21 cellular contexts compared by ENCODE assay signal in genomic region chr22:41050873-41051272, GRCh38. TPM values are rescaled to one million over a fixed set of nuclear protein-coding genes. Genes with fewer than 3 reads are reported as not detected.
DNase-seq lines count a peak whose midpoint lies in the region; ATAC-seq, FAIRE-seq and TF ChIP-seq lines count a peak whose summit lies in the region.
"Had no signal": no experiment of that assay in that cellular context is flagged by ENCODE, and none has a peak within 500 bp of the region (broad histone marks: within the 10 kb centered on the region; RNA-seq: fewer than 3 reads in every experiment).

No MANE protein-coding gene starts in this region.

- H3K27ac Mint-ChIP-seq in type B pancreatic cell = no peak overlapping the region
- H3K27ac Mint-ChIP-seq: CD14-positive monocyte, GM23338 had no signal

- no peaks in the 10 kb centered on the region for H3K36me3 Mint-ChIP-seq in type B pancreatic cell
- H3K36me3 Mint-ChIP-seq: CD14-positive monocyte had no signal

- peaks cover 13% of the 10 kb centered on the region for H3K4me1 ChIP-seq in GM23248 (ENCODE audit: insufficient read depth)
- H3K4me1 ChIP-seq in K562 (replicated peaks in 1 of 2; ENCODE audit: control insufficient read depth in 2 of 2, insufficient read depth in 2 of 2, low read length in 2 of 2) = peaks cover 9 to 10% of the 10 kb centered on the region in 2 experiments; a peak in 4 of 5 replicates

- FAIRE-seq in K562 (lab: Jason Lieb, UNC) = no peak
- FAIRE-seq: GM12891 had no signal

- H3F3A ChIP-seq in GM23248 (ENCODE audit: insufficient read depth) = peaks cover 23% of the 10 kb centered on the region

- TF ChIP-seq EP300 in K562 (IDR thresholded peaks at IDR 0.05; ENCODE audit: low read length) = no peak

- POLR2A ChIA-PET in K562 (lab: Yijun Ruan, JAX) = no interaction called here

- H4K20me1 ChIP-seq in GM23248 (ENCODE audit: insufficient read depth) = no peaks in the 10 kb centered on the region
- H4K20me1 ChIP-seq in K562 (replicated peaks; ENCODE audit: control insufficient read depth, insufficient read depth, low read length) = no peaks in the 10 kb centered on the region

- BruUV-seq in K562 (replicated peaks; lab: Mats Ljungman, UMichigan) = no TSS peak

- H3K9me1 ChIP-seq in K562 (ENCODE audit: control insufficient read depth, insufficient read depth, low read length) = no peaks in the 10 kb centered on the region

- peaks cover 4% of the 10 kb centered on the region for H3K9me3 Mint-ChIP-seq in type B pancreatic cell
- H3K9me3 Mint-ChIP-seq: CD14-positive monocyte, GM23338 had no signal

- H3K9ac ChIP-seq in GM23248 (no peak overlapping the region), K562 (ENCODE audit: insufficient read depth in 1 of 2, low read depth in 2 of 2, low read length in 2 of 2) (no peak overlapping the region)

- no peak for TF ChIP-seq POLR2A in K562 (conservative IDR thresholded peaks at IDR 0.05)

- H3K36me3 ChIP-seq in GM23248 (ENCODE audit: low read depth) (no peaks in the 10 kb centered on the region), K562 (ENCODE audit: control insufficient read depth, insufficient read depth, low read length) (no peaks in the 10 kb centered on the region)
- H3K36me3 ChIP-seq: SJCRH30 had no signal

- no peaks in the 10 kb centered on the region for H3K9me3 ChIP-seq in GM23248 (ENCODE audit: low read depth)
- no peaks in the 10 kb centered on the region for H3K9me3 ChIP-seq in K562 (replicated peaks; ENCODE audit: control insufficient read depth, insufficient read depth, low read depth, low read length)
- H3K9me3 ChIP-seq: SJCRH30 had no signal

- H3K4me1 Mint-ChIP-seq in type B pancreatic cell (ENCODE audit: unreplicated experiment) = peaks cover 23% of the 10 kb centered on the region

- no peak for ATAC-seq in K562
- ATAC-seq: GM23338 had no signal

- H3K4me3 ChIP-seq in GM23248 (no peak overlapping the region), K562 (no peak overlapping the region), fibroblast of the aortic adventitia (ENCODE audit: low read depth, low read length) (no peak overlapping the region)
- H3K4me3 ChIP-seq: GM23338, SJCRH30 had no signal

- no peaks in the 10 kb centered on the region for H3K9me2 ChIP-seq in GM23248 (ENCODE audit: insufficient read depth)

- H3K27me3 Mint-ChIP-seq in type B pancreatic cell = no peaks in the 10 kb centered on the region

- H3K4me3 Mint-ChIP-seq in type B pancreatic cell = no peak overlapping the region
- H3K4me3 Mint-ChIP-seq: CD14-positive monocyte, GM23338 had no signal

- H3K27ac ChIP-seq in GM23248 (no peak overlapping the region), K562 (ENCODE audit: extremely low read depth, low read depth, low read length) (no peak overlapping the region)
- H3K27ac ChIP-seq: SJCRH30 had no signal

- in situ Hi-C loops in GM23248 (cut with MboI) = no loop called here
- in situ Hi-C loops in K562 (cut with MboI) = no loop called here

- H3K4me2 ChIP-seq in GM23248 (ENCODE audit: unreplicated experiment) = no peak overlapping the region
- no peak overlapping the region for H3K4me2 ChIP-seq in K562 (ENCODE audit: insufficient read depth, low read length)
- H3K4me2 ChIP-seq: GM23338 had no signal

- no peak for TF ChIP-seq RAD21 in K562 (CRISPR knock-in tag; conservative IDR thresholded peaks at IDR 0.05 in 1 of 2, IDR thresholded peaks at IDR 0.05 in 1 of 2)

- H2AFZ ChIP-seq in GM23248 = no peak overlapping the region
- H2AFZ ChIP-seq in K562 (ENCODE audit: low read depth, low read length) = no peak overlapping the region

- H3K79me2 ChIP-seq in GM23248 (ENCODE audit: insufficient read depth) (no peaks in the 10 kb centered on the region), K562 (ENCODE audit: control insufficient read depth, insufficient read depth, low read length) (no peaks in the 10 kb centered on the region)

- DNase-seq in GM23248 = peak; percentile 25
- no peak for DNase-seq in K562 (ENCODE audit: extremely low read depth in 1 of 4, low spot score in 3 of 4)
- peak; percentile 6 for DNase-seq in fibroblast of the aortic adventitia (ENCODE audit: low read depth)
- no peak for DNase-seq in type B pancreatic cell (ENCODE audit: extremely low spot score, unreplicated experiment)
- no peak for DNase-seq in NCI-H524 (lab: John Stamatoyannopoulos, UW)
- no peak for DNase-seq in CD1c-positive myeloid dendritic cell (ENCODE audit: extremely low spot score)
- no peak for DNase-seq in germinal center (ENCODE audit: low spot score)
- DNase-seq: DMS53; Karpas-422; MM.1S; NCI-H1105 treated with DMSO at 0.1 percent for 48 hours; NCI-H2029; NCI-H2227 treated with DMSO at 0.1 percent for 48 hours; NCI-H526 treated with DMSO at 0.1 percent for 48 hours; NK-92 treated with Interleukin-12 subunit alpha and Interleukin-12 subunit beta, amount 100 ng/mL, for 24 hours; OCI-M1; RPMI8226; SJCRH30 had no signal

- intact Hi-C loops in K562 (cut with micrococcal nuclease) = no loop called here

- TF ChIP-seq CTCF in K562 (IDR thresholded peaks at IDR 0.05 in 2 of 3, conservative IDR thresholded peaks at IDR 0.05 in 1 of 3; ENCODE audit: insufficient read depth in 2 of 3, low read depth in 1 of 3, low read length in 3 of 3) = no peak
- TF ChIP-seq CTCF in fibroblast of the aortic adventitia (IDR thresholded peaks at IDR 0.05; ENCODE audit: insufficient read depth, low read length) = no peak
- TF ChIP-seq CTCF in type B pancreatic cell (conservative IDR thresholded peaks at IDR 0.05) = peak; percentile 33

- WGBS in GM23248 (ENCODE audit: low coverage in 1 of 2, low lambda C conversion rate in 2 of 2, missing lambda C conversion rate in 2 of 2), 2 experiments = 51 to 52% methylated on average over 2 of the region's 2 CpGs
- WGBS in K562 (ENCODE audit: insufficient coverage, low coverage, missing lambda C conversion rate) = 32% methylated on average over 2 of the region's 2 CpGs

- CTCF ChIA-PET in K562 (lab: Yijun Ruan, JAX; ENCODE audit: low intra/inter-chr PET ratio) = no interaction called here

- H3K27me3 ChIP-seq in GM23248 (replicated peaks; ENCODE audit: insufficient read depth) = no peaks in the 10 kb centered on the region
- no peaks in the 10 kb centered on the region for H3K27me3 ChIP-seq in K562 (ENCODE audit: control insufficient read depth in 2 of 2, insufficient read depth in 2 of 2, low read length in 2 of 2)
- H3K27me3 ChIP-seq: SJCRH30 had no signal

TF ChIP-seq in K562, 482 proteins besides CTCF, POLR2A, EP300 and RAD21:
- TF ChIP-seq CBFA2T3 (IDR thresholded peaks at IDR 0.05) (no peak), RBM25 (IDR thresholded peaks at IDR 0.05; ENCODE audit: low read depth, low read length, severe bottlenecking) (peak; percentile 45), SREBF1 (IDR thresholded peaks at IDR 0.05; ENCODE audit: borderline replicate concordance, low read depth, low read length) (no peak), TEAD1 (CRISPR knock-in tag; IDR thresholded peaks at IDR 0.05) (peak in 1 of 2 experiments; percentile 72; a peak in 2 of 4 replicates)
- TF ChIP-seq, protein P1, sequence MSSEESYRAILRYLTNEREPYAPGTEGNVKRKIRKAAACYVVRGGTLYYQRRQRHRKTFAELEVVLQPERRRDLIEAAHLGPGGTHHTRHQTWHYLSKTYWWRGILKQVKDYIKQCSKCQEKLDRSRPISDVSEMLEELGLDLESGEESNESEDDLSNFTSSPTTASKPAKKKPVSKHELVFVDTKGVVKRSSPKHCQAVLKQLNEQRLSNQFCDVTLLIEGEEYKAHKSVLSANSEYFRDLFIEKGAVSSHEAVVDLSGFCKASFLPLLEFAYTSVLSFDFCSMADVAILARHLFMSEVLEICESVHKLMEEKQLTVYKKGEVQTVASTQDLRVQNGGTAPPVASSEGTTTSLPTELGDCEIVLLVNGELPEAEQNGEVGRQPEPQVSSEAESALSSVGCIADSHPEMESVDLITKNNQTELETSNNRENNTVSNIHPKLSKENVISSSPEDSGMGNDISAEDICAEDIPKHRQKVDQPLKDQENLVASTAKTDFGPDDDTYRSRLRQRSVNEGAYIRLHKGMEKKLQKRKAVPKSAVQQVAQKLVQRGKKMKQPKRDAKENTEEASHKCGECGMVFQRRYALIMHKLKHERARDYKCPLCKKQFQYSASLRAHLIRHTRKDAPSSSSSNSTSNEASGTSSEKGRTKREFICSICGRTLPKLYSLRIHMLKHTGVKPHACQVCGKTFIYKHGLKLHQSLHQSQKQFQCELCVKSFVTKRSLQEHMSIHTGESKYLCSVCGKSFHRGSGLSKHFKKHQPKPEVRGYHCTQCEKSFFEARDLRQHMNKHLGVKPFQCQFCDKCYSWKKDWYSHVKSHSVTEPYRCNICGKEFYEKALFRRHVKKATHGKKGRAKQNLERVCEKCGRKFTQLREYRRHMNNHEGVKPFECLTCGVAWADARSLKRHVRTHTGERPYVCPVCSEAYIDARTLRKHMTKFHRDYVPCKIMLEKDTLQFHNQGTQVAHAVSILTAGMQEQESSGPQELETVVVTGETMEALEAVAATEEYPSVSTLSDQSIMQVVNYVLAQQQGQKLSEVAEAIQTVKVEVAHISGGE (CRISPR knock-in tag; IDR thresholded peaks at IDR 0.05) = no peak
TF ChIP-seq in K562: peak in this region for 2.

RNA-seq across cellular contexts. Expression of gene EP300, which starts 41.5 kb away (rescaled TPM):
- 18.8 and 23.4 TPM in 2 replicates for total RNA-seq in GM23248 (2014; rRNA removed; shearing (Covaris generic))
- polyA plus RNA-seq in GM23248 (2016; fragmentation: Nextera tagmentation; extraction: Ambion mirVana) (11.4 and 11.6 TPM in 2 replicates), K562 (2011; rRNA removed) (5.7 and 9.2 TPM in 2 replicates), K562 (2014; fragmentation: Illumina TruSeq; extraction: Trizol) (20.8 and 24.5 TPM in 2 replicates), K562 (2014; fragmentation: Nextera tagmentation; extraction: Ambion mirVana) (1 to 10 TPM; 2.2 to 4.0 TPM), K562 (2014; rRNA removed) (10.5 and 12.7 TPM in 2 replicates)
- total RNA-seq in K562 (2011; cell fraction: chromatin; rRNA removed; ENCODE audit: low replicate concordance) = 119 and 226 TPM in 2 replicates
- total RNA-seq in K562 (2011; cell fraction: nucleolus; rRNA removed) = 62.4 and 69.7 TPM in 2 replicates
- total RNA-seq in K562 (2011; cell fraction: nucleoplasm; rRNA removed) = 115 and 158 TPM in 2 replicates
- total RNA-seq in K562 (2014; rRNA removed) (10.9 and 12.3 TPM in 2 replicates), K562 (2014; rRNA removed; fragmentation: Illumina TruSeq; extraction: Trizol) (12.0 TPM in 2 replicates), K562 (2015; rRNA removed; fragmentation: Illumina TruSeq; extraction: Trizol) (10.4 and 10.6 TPM in 2 replicates), K562 (2021) (27.9 and 28.6 TPM in 2 replicates), fibroblast of the aortic adventitia (ENCODE audit: low replicate concordance) (49.0 and 85.5 TPM in 2 replicates), type B pancreatic cell (ENCODE audit: low replicate concordance) (87.2 and 95.8 TPM in 2 replicates)
- polyA plus RNA-seq in K562 (2011; cell fraction: cytosol; rRNA removed) = 7.2 and 8.2 TPM in 2 replicates
- polyA plus RNA-seq in K562 (2011; cell fraction: nucleus; rRNA removed) = 24.3 and 35.7 TPM in 2 replicates
- 17.2 and 17.7 TPM in 2 replicates for polyA plus RNA-seq in K562 (2012)
- 26.7 and 40.2 TPM in 2 replicates for polyA minus RNA-seq in K562 (2011; rRNA and poly(A)+ RNA removed)
- polyA minus RNA-seq in K562 (2011; cell fraction: cytosol; rRNA and poly(A)+ RNA removed) = 21.4 and 35.3 TPM in 2 replicates
- 34.9 and 44.5 TPM in 2 replicates for polyA minus RNA-seq in K562 (2011; cell fraction: nucleus; rRNA and poly(A)+ RNA removed)

Comparison
In these comparisons a context has a peak if more than half of its experiments do, and no peak if none do; other contexts are left out.
1. DNase-seq: peak in GM23248 (single experiment) and fibroblast of the aortic adventitia (single experiment); none in K562 (0 of 4), type B pancreatic cell (single experiment), NCI-H524 (0 of 2), CD1c-positive myeloid dendritic cell (single experiment) and germinal center (single experiment).